7 cellular contexts compared by ENCODE assay signal in genomic region chr15:59104602-59104911, GRCh38. TPM values are rescaled to one million over a fixed set of nuclear protein-coding genes. Genes with fewer than 3 reads are reported as not detected.
DNase-seq lines count a peak whose midpoint lies in the region; ATAC-seq and TF ChIP-seq lines count a peak whose summit lies in the region.

No MANE protein-coding gene starts in this region.

- TF ChIP-seq CTCF in foreskin keratinocyte (conservative IDR thresholded peaks at IDR 0.05) (no peak), sigmoid colon (IDR thresholded peaks at IDR 0.05) (no peak)

- H3K9ac ChIP-seq in SK-N-MC (ENCODE audit: insufficient read length) = peak overlapping the region; percentile 48

- peaks cover 27% of the 10 kb centered on the region for H3K36me3 ChIP-seq in SK-N-MC (ENCODE audit: insufficient read depth, low read length)
- H3K36me3 ChIP-seq in sigmoid colon = peaks cover 0 to 6% (median 0%) of the 10 kb centered on the region in 4 donors

- TF ChIP-seq POLR2A in sigmoid colon (IDR thresholded peaks at IDR 0.05) = no peak

- no peaks in the 10 kb centered on the region for H3K27me3 ChIP-seq in foreskin keratinocyte
- H3K27me3 ChIP-seq in sigmoid colon = no peaks in the 10 kb centered on the region

- H3K9me3 ChIP-seq in SK-N-MC (ENCODE audit: low read depth, low read length) (no peaks in the 10 kb centered on the region), sigmoid colon (no peaks in the 10 kb centered on the region)

- WGBS in sigmoid colon, 2 donors = 1% methylated on average over 9 of the region's 9 CpGs

- DNase-seq in SK-N-MC (ENCODE audit: low read depth, low spot score) (no peak), foreskin keratinocyte (no peak), sigmoid colon (no peak), NCI-H1436 (lab: John Stamatoyannopoulos, UW) (no peak), NCI-H1417 treated with DMSO at 0.1 percent for 48 hours (lab: John Stamatoyannopoulos, UW) (no peak), epidermal melanocyte (ENCODE audit: insufficient read length, low spot score) (no peak)

- H3K4me3 ChIP-seq in SK-N-MC (peak overlapping the region; percentile 90), sigmoid colon (peak overlapping the region; percentile 32 to 60 (median 52))

- TF ChIP-seq EP300 in sigmoid colon (IDR thresholded peaks at IDR 0.05) = no peak

- peak overlapping the region; percentile 75 for H3K27ac ChIP-seq in SK-N-MC
- peak overlapping the region; percentile 59 for H3K27ac ChIP-seq in foreskin keratinocyte
- peak overlapping the region in 3 of 4 donors; percentile 34 to 60 (median 56) for H3K27ac ChIP-seq in sigmoid colon

- ATAC-seq in GM21825 (IDR thresholded peaks at IDR 0.05; ENCODE audit: unreplicated experiment) (peak; percentile 21), foreskin keratinocyte (no peak)

- H3K4me1 ChIP-seq in foreskin keratinocyte = peaks cover 12% of the 10 kb centered on the region
- peaks cover 0 to 8% (median 7%) of the 10 kb centered on the region in 4 donors for H3K4me1 ChIP-seq in sigmoid colon

- intact Hi-C loops in sigmoid colon (cut with DNase I) = no loop called here

RNA-seq across cellular contexts. Expression of gene CCNB2, which starts 0.4 kb away (rescaled TPM):
- total RNA-seq in foreskin keratinocyte (62.5 and 73.1 TPM in 2 replicates), sigmoid colon (1 to 10 TPM in 1 of 4 donors, under 1 TPM in 2, not detected in 1; 0.33 to 1.9 (median 0.36) TPM)
- polyA plus RNA-seq in foreskin keratinocyte (53.9 and 72.5 TPM in 2 replicates), sigmoid colon (10 to 100 TPM in 2 of 3 donors, 1 to 10 TPM in 1; 7.8 to 40.5 (median 14.1) TPM)

Comparison
In these comparisons a context has a peak if more than half of its experiments do, and no peak if none do; other contexts are left out.
1. RNA of gene CCNB2, which starts 0.4 kb away (total RNA-seq): 62.5 to 73.1 TPM in foreskin keratinocyte; 0.33 to 1.9 TPM in sigmoid colon; every median in the first group is over 10 times any median in the second.
2. Peak in every context shown above with its lines, with median percentiles within 50 percentile points of each other: H3K27ac ChIP-seq.